10 cellular contexts compared by ENCODE assay signal in genomic region chr2:207282916-207283315, GRCh38.
DNase-seq lines count a peak whose midpoint lies in the region; ATAC-seq and TF ChIP-seq lines count a peak whose summit lies in the region.
"Had no signal": no experiment of that assay in that cellular context is flagged by ENCODE, and none has a peak within 500 bp of the region (broad histone marks: within the 10 kb centered on the region; RNA-seq: fewer than 3 reads in every experiment).

No MANE protein-coding gene starts in this region.

- in situ Hi-C loops in brain microvascular endothelial cell (cut with HindIII; ENCODE audit: low pct_ligation_motif_present, low sequenced_read_pairs), result no loop called here

- intact Hi-C loops in left ventricle myocardium inferior (cut with micrococcal nuclease), result no loop called here
- intact Hi-C loops in right cardiac atrium (cut with DNase I), result no loop called here
- intact Hi-C loops in upper lobe of right lung (cut with DNase I), result no loop called here

- H3K4me1 ChIP-seq in left ventricle myocardium inferior (peaks cover 36% of the 10 kb centered on the region), right cardiac atrium (ENCODE audit: control insufficient read depth, insufficient read depth, low read length) (peaks cover 9% of the 10 kb centered on the region), upper lobe of right lung (no peaks in the 10 kb centered on the region), Peyer's patch (no peaks in the 10 kb centered on the region)

- H3K4me3 ChIP-seq in left ventricle myocardium inferior, result no peak overlapping the region
- H3K4me3 ChIP-seq in right cardiac atrium (ENCODE audit: low read length), result no peak overlapping the region
- H3K4me3 ChIP-seq in upper lobe of right lung, result no peak overlapping the region
- H3K4me3 ChIP-seq in Peyer's patch, result no peak overlapping the region
- H3K4me3 ChIP-seq in brain microvascular endothelial cell (ENCODE audit: low read depth, low read length), result no peak overlapping the region
- H3K4me3 ChIP-seq: lower lobe of right lung had no signal

- no peak for TF ChIP-seq POLR2A in Peyer's patch (IDR thresholded peaks at IDR 0.05)

- DNase-seq in left ventricle myocardium inferior (no peak), right cardiac atrium (no peak), OCI-M1 (lab: John Stamatoyannopoulos, UW) (peak; percentile 80), fibroblast of gingiva (ENCODE audit: low read depth) (peak; percentile 36), upper lobe of right lung (no peak), Peyer's patch (no peak), brain microvascular endothelial cell (no peak)
- DNase-seq: NCI-H1417 had no signal

- H3K27ac ChIP-seq in left ventricle myocardium inferior (replicated peaks), result peak overlapping the region; percentile 22
- H3K27ac ChIP-seq in right cardiac atrium (ENCODE audit: low read length), result no peak overlapping the region
- H3K27ac ChIP-seq in upper lobe of right lung, result peak overlapping the region; percentile 17
- no peak overlapping the region for H3K27ac ChIP-seq in Peyer's patch
- H3K27ac ChIP-seq in brain microvascular endothelial cell, result no peak overlapping the region
- H3K27ac ChIP-seq: lower lobe of right lung had no signal

- ATAC-seq in right cardiac atrium, result no peak
- no peak for ATAC-seq in upper lobe of right lung
- no peak for ATAC-seq in HG03520 (IDR thresholded peaks at IDR 0.05; ENCODE audit: unreplicated experiment)

- H3K36me3 ChIP-seq in left ventricle myocardium inferior (no peaks in the 10 kb centered on the region), upper lobe of right lung (no peaks in the 10 kb centered on the region), Peyer's patch (no peaks in the 10 kb centered on the region), brain microvascular endothelial cell (replicated peaks) (no peaks in the 10 kb centered on the region)
- H3K36me3 ChIP-seq: lower lobe of right lung had no signal

- TF ChIP-seq CTCF in left ventricle myocardium inferior (IDR thresholded peaks at IDR 0.05; ENCODE audit: borderline replicate concordance), result no peak
- no peak for TF ChIP-seq CTCF in upper lobe of right lung (IDR thresholded peaks at IDR 0.05)
- no peak for TF ChIP-seq CTCF in Peyer's patch (IDR thresholded peaks at IDR 0.05)
- no peak for TF ChIP-seq CTCF in brain microvascular endothelial cell (IDR thresholded peaks at IDR 0.05; ENCODE audit: low read depth, low read length, missing control alignments)

- H3K27me3 ChIP-seq in left ventricle myocardium inferior (ENCODE audit: low read depth) (no peaks in the 10 kb centered on the region), right cardiac atrium (ENCODE audit: control insufficient read depth, insufficient read depth) (no peaks in the 10 kb centered on the region), upper lobe of right lung (no peaks in the 10 kb centered on the region), Peyer's patch (no peaks in the 10 kb centered on the region), brain microvascular endothelial cell (replicated peaks) (no peaks in the 10 kb centered on the region)

- H3K9me3 ChIP-seq in left ventricle myocardium inferior (replicated peaks), result no peaks in the 10 kb centered on the region
- no peaks in the 10 kb centered on the region for H3K9me3 ChIP-seq in right cardiac atrium (ENCODE audit: control insufficient read depth, low read length)
- no peaks in the 10 kb centered on the region for H3K9me3 ChIP-seq in upper lobe of right lung
- H3K9me3 ChIP-seq in Peyer's patch, result no peaks in the 10 kb centered on the region
- H3K9me3 ChIP-seq: lower lobe of right lung had no signal

Comparison
In these comparisons a context has a peak if more than half of its experiments do, and no peak if none do; other contexts are left out.
1. H3K27ac ChIP-seq: peak in left ventricle myocardium inferior (single experiment) and upper lobe of right lung (single experiment); none in right cardiac atrium (single experiment), Peyer's patch (0 of 4) and brain microvascular endothelial cell (single experiment).
2. DNase-seq: peak in OCI-M1 (single experiment) and fibroblast of gingiva (single experiment); none in left ventricle myocardium inferior (single experiment), right cardiac atrium (0 of 3), upper lobe of right lung (single experiment), Peyer's patch (0 of 3) and brain microvascular endothelial cell (single experiment).